ENCODE assay signal across 10 cellular contexts in the genomic region with DNA sequence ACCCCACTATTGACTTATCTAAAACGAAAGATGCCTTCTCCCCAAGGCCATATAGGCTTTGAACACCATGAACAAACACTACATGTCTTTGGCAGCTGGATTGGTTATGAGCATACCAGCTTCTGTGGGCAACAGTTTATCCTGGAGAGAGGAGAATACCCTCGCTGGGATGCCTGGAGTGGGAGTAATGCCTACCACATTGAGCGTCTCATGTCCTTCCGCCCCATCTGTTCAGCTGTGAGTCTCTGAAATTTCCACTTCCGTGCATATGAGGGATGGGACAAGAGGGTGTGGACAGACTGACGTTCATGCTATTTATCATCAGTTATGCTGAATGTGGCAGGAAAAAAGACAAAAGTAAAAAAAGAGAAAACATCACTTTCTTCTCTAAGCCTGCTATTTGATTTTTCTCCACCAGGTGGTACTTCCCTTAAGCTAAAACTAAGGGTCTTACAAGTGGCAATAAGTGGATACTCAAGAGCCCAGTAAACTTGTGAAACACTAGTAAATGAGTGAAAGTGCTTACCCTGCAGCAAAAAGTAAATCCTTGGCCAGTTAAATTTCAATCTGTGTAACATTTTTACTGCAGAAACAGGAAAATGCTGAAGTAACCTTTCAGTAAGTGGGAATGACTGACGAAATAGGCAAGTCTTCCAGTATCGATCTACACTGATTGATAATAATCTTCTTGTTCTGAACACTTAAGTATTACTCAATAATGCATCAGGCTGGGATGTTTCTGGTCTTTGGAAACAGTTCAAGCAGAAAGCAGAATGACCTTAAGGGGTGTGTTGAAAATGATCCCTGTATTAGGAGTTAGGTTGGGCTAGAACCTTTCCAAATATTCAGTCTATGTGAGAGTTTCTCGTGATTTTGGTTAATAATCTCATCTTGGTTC. TPM values are rescaled to one million over a fixed set of nuclear protein-coding genes. Genes with fewer than 3 reads are reported as not detected.
DNase-seq lines count a peak whose midpoint lies in the region; ATAC-seq and TF ChIP-seq lines count a peak whose summit lies in the region.
"Had no signal": no experiment of that assay in that cellular context is flagged by ENCODE, and none has a peak within 500 bp of the region (broad histone marks: within the 10 kb centered on the region; RNA-seq: fewer than 3 reads in every experiment).

No MANE protein-coding gene starts in this region.

- H4K20me1 ChIP-seq in smooth muscle cell (ENCODE audit: low read depth), result peaks cover 48% of the 10 kb centered on the region

- H3K4me1 ChIP-seq in smooth muscle cell (ENCODE audit: low read depth), result no peaks in the 10 kb centered on the region
- peaks cover 3 to 42% (median 16%) of the 10 kb centered on the region in 3 donors for H3K4me1 ChIP-seq in esophagus squamous epithelium

- H3K27me3 ChIP-seq in smooth muscle cell (ENCODE audit: low read depth) (no peaks in the 10 kb centered on the region), esophagus squamous epithelium (no peaks in the 10 kb centered on the region)
- H3K27me3 ChIP-seq: SJSA1 had no signal

- DNase-seq in NCI-H1694 treated with DMSO at 0.1 percent for 48 hours (lab: John Stamatoyannopoulos, UW) (peak; percentile 8), NCI-H1694 (lab: John Stamatoyannopoulos, UW) (no peak), NCI-H524 (lab: John Stamatoyannopoulos, UW) (peak; percentile 89 to 91), erythroblast (lab: John Stamatoyannopoulos, UW) (peak; percentile 30 to 37), smooth muscle cell (lab: John Stamatoyannopoulos, UW; ENCODE audit: unreplicated experiment) (no peak), esophagus squamous epithelium (lab: John Stamatoyannopoulos, UW) (no peak), NCI-H748 (lab: John Stamatoyannopoulos, UW; ENCODE audit: unreplicated experiment) (no peak)

- H3K4me3 ChIP-seq in smooth muscle cell, result no peak overlapping the region
- no peak overlapping the region for H3K4me3 ChIP-seq in esophagus squamous epithelium
- H3K4me3 ChIP-seq: SJSA1 had no signal

- no peak for TF ChIP-seq POLR2A in erythroblast (IDR thresholded peaks at IDR 0.05; ENCODE audit: low read length)
- TF ChIP-seq POLR2A in esophagus squamous epithelium (IDR thresholded peaks at IDR 0.05), result no peak

- H2AFZ ChIP-seq in smooth muscle cell (ENCODE audit: low read depth), result no peak overlapping the region

- 78% methylated on average over 9 of the region's 9 CpGs for WGBS in smooth muscle cell (ENCODE audit: low lambda C conversion rate)
- whole genome bisulfite sequencing in esophagus squamous epithelium, 2 donors, result 67 to 72% methylated on average over 9 of the region's 9 CpGs

- H3K9ac ChIP-seq in smooth muscle cell (ENCODE audit: low read depth), result no peak overlapping the region

- H3K36me3 ChIP-seq in smooth muscle cell (ENCODE audit: low read depth), result no peaks in the 10 kb centered on the region
- peaks cover 0 to 15% (median 0%) of the 10 kb centered on the region in 3 donors for H3K36me3 ChIP-seq in esophagus squamous epithelium

- H3K27ac ChIP-seq in smooth muscle cell (ENCODE audit: low read depth) (peak overlapping the region; percentile 1), esophagus squamous epithelium (peak overlapping the region in 2 of 4 donors; percentile 9 to 34)
- H3K27ac ChIP-seq: SJSA1 had no signal

- H3F3A ChIP-seq in smooth muscle cell (ENCODE audit: low read depth), result peaks cover 15% of the 10 kb centered on the region

- TF ChIP-seq CTCF in smooth muscle cell (IDR thresholded peaks at IDR 0.05; ENCODE audit: borderline replicate concordance, insufficient read depth, poor library complexity, severe bottlenecking) (peak; percentile 49), esophagus squamous epithelium (IDR thresholded peaks at IDR 0.05) (peak in 3 of 6 experiments; percentile 30 to 39 (median 39))

- no peaks in the 10 kb centered on the region for H3K79me2 ChIP-seq in smooth muscle cell (ENCODE audit: low read depth)

- H3K9me3 ChIP-seq in smooth muscle cell (replicated peaks; ENCODE audit: low read depth) (no peaks in the 10 kb centered on the region), esophagus squamous epithelium (no peaks in the 10 kb centered on the region)
- H3K9me3 ChIP-seq: SJSA1 had no signal

- ATAC-seq in HG03571 (IDR thresholded peaks at IDR 0.05; ENCODE audit: unreplicated experiment), result no peak

- intact Hi-C loops in esophagus squamous epithelium (cut with DNase I), result no loop called here

- H3K4me2 ChIP-seq in smooth muscle cell, result no peak overlapping the region

RNA-seq across cellular contexts. Expression of a gene that starts 5.6 kb away (rescaled TPM):
- total RNA-seq in smooth muscle cell (not detected in 2 replicates), esophagus squamous epithelium (not detected)
- not detected in 2 replicates for polyA plus RNA-seq in smooth muscle cell
- total RNA-seq: CD4-positive, CD25-positive, alpha-beta regulatory T cell; SJSA1 had no signal
- polyA plus RNA-seq: CD4-positive, CD25-positive, alpha-beta regulatory T cell had no signal

RNA-seq across cellular contexts. Expression of a gene that starts 41.7 kb away (rescaled TPM):
- total RNA-seq in smooth muscle cell, result 50.3 and 61.2 TPM in 2 replicates
- 8.3 and 8.9 TPM in 2 replicates for polyA plus RNA-seq in smooth muscle cell
- 10 to 100 TPM; 20.5 to 33.0 (median 28.4) TPM for total RNA-seq in esophagus squamous epithelium

Comparison
In these comparisons a context has a peak if more than half of its experiments do, and no peak if none do; other contexts are left out.
1. DNase-seq: peak in NCI-H1694 treated with DMSO at 0.1 percent for 48 hours (single experiment), NCI-H524 (2 of 2) and erythroblast (2 of 2); none in NCI-H1694 (single experiment), smooth muscle cell (single experiment), esophagus squamous epithelium (single experiment) and NCI-H748 (single experiment).